ENCODE assay signal across 8 cellular contexts in genomic region chr17:18858567-18859245, GRCh38. TPM values are rescaled to one million over a fixed set of nuclear protein-coding genes. Genes with fewer than 3 reads are reported as not detected.
DNase-seq lines count a peak whose midpoint lies in the region; ATAC-seq, FAIRE-seq and TF ChIP-seq lines count a peak whose summit lies in the region.

No MANE protein-coding gene starts in this region.

- no peaks in the 10 kb centered on the region for H3K9me1 ChIP-seq in endothelial cell of umbilical vein (replicated peaks; ENCODE audit: control insufficient read depth, extremely low read depth, insufficient read depth, low read length)

- H3K4me1 Mint-ChIP-seq in osteocyte (ENCODE audit: unreplicated experiment), result peaks cover 38% of the 10 kb centered on the region

- peaks cover 44% of the 10 kb centered on the region for H3K4me1 ChIP-seq in DND-41 (ENCODE audit: insufficient read depth, low read length)
- peaks cover 10% of the 10 kb centered on the region for H3K4me1 ChIP-seq in OCI-LY3 (ENCODE audit: low read length)
- peaks cover 16% of the 10 kb centered on the region for H3K4me1 ChIP-seq in endothelial cell of umbilical vein (ENCODE audit: control insufficient read depth, extremely low read depth, insufficient read depth, low read length)

- H3K4me3 Mint-ChIP-seq in osteocyte (ENCODE audit: unreplicated experiment), result peak overlapping the region; percentile 85

- peak overlapping the region; percentile 88 for H3K27ac Mint-ChIP-seq in osteocyte (ENCODE audit: unreplicated experiment)

- dilution Hi-C loops in endothelial cell of umbilical vein (cut with MboI; ENCODE audit: extremely low pct_ligation_motif_present, low sequenced_read_pairs), result no loop called here

- H3K4me3 ChIP-seq in DND-41 (ENCODE audit: low read depth in 1 of 2, low read length in 2 of 2), result peak overlapping the region; percentile 43 to 69
- H3K4me3 ChIP-seq in OCI-LY3 (ENCODE audit: low read length), result peak overlapping the region; percentile 90
- peak overlapping the region; percentile 56 to 85 (median 80) for H3K4me3 ChIP-seq in endothelial cell of umbilical vein (replicated peaks in 1 of 3; ENCODE audit: insufficient read depth in 1 of 3, low read depth in 1 of 3, low read length in 3 of 3)

- H3K4me2 ChIP-seq in DND-41 (ENCODE audit: insufficient read depth, low read length) (peak overlapping the region; percentile 92), OCI-LY3 (ENCODE audit: low read length) (peak overlapping the region; percentile 79), endothelial cell of umbilical vein (ENCODE audit: insufficient read depth, low read length) (peak overlapping the region; percentile 62)

- TF ChIP-seq POLR2A in endothelial cell of umbilical vein (IDR thresholded peaks at IDR 0.05; ENCODE audit: low read depth, low read length), result no peak

- DNase-seq in DND-41, result no peak
- no peak for DNase-seq in endothelial cell of umbilical vein (ENCODE audit: low read depth, low spot score)
- DNase-seq in osteocyte (ENCODE audit: extremely low spot score, unreplicated experiment), result no peak
- DNase-seq in NCI-H345 treated with DMSO at 0.1 percent for 48 hours (lab: John Stamatoyannopoulos, UW; ENCODE audit: unreplicated experiment), result no peak

- peak overlapping the region; percentile 37 for H3K27ac ChIP-seq in DND-41 (ENCODE audit: low read length)
- H3K27ac ChIP-seq in OCI-LY3 (ENCODE audit: low read length), result peak overlapping the region; percentile 50
- H3K27ac ChIP-seq in endothelial cell of umbilical vein (ENCODE audit: insufficient read depth, low read depth, low read length), result peak overlapping the region; percentile 44

- intact Hi-C loops in endothelial cell of umbilical vein (cut with micrococcal nuclease), result loop anchor here (2.0 kb wide), 1 partner anchor 78 kb away; the partner anchor contains the start of gene TVP23B

- CTCF ChIA-PET in endothelial cell of umbilical vein (lab: Charles Lee), result interaction anchor here (0.6 to 1.7 kb wide), 5 partner anchors 8 to 103 kb away, joined by 3 to 7 read pairs (median 5); no protein-coding TSS in a partner anchor

- H3K27me3 ChIP-seq in DND-41 (ENCODE audit: insufficient read depth, low read length, poor library complexity) (no peaks in the 10 kb centered on the region), OCI-LY3 (ENCODE audit: low read depth, low read length) (no peaks in the 10 kb centered on the region), endothelial cell of umbilical vein (ENCODE audit: control insufficient read depth in 2 of 2, insufficient read depth in 2 of 2, low read length in 2 of 2) (no peaks in the 10 kb centered on the region)

- no peak for FAIRE-seq in endothelial cell of umbilical vein (lab: Jason Lieb, UNC)

- H3K36me3 Mint-ChIP-seq in osteocyte (ENCODE audit: unreplicated experiment), result no peaks in the 10 kb centered on the region

- H3K9ac ChIP-seq in DND-41 (ENCODE audit: low read depth, low read length), result peak overlapping the region; percentile 79
- H3K9ac ChIP-seq in OCI-LY3 (ENCODE audit: low read length), result peak overlapping the region; percentile 73
- H3K9ac ChIP-seq in endothelial cell of umbilical vein (replicated peaks; ENCODE audit: extremely low read depth, insufficient read depth, low read length), result peak overlapping the region; percentile 72

- TF ChIP-seq CTCF in DND-41 (IDR thresholded peaks at IDR 0.05; ENCODE audit: borderline replicate concordance, extremely low read depth, low read length, poor library complexity, severe bottlenecking) (no peak), OCI-LY3 (IDR thresholded peaks at IDR 0.05; ENCODE audit: low read depth, low read length) (no peak), endothelial cell of umbilical vein (IDR thresholded peaks at IDR 0.05; ENCODE audit: extremely low read depth in 1 of 2, insufficient read depth in 1 of 2, low read depth in 1 of 2, low read length in 2 of 2) (no peak), osteocyte (IDR thresholded peaks at IDR 0.05) (no peak)

- H3K79me2 ChIP-seq in DND-41 (ENCODE audit: insufficient read depth, low read length), result peaks cover 41% of the 10 kb centered on the region
- H3K79me2 ChIP-seq in OCI-LY3 (ENCODE audit: low read length), result peaks cover 51% of the 10 kb centered on the region
- peaks cover 30% of the 10 kb centered on the region for H3K79me2 ChIP-seq in endothelial cell of umbilical vein (ENCODE audit: control insufficient read depth, insufficient read depth, low read length)

- H3K27me3 Mint-ChIP-seq in osteocyte (ENCODE audit: unreplicated experiment), result no peaks in the 10 kb centered on the region

- H4K20me1 ChIP-seq in DND-41 (ENCODE audit: insufficient read depth, low read length) (no peaks in the 10 kb centered on the region), OCI-LY3 (ENCODE audit: insufficient read depth, low read length) (no peaks in the 10 kb centered on the region), endothelial cell of umbilical vein (replicated peaks; ENCODE audit: control insufficient read depth, extremely low read depth, insufficient read depth, low read length) (peaks cover 3% of the 10 kb centered on the region)

- POLR2A ChIA-PET in endothelial cell of umbilical vein (lab: Charles Lee), result no interaction called here

- H3K36me3 ChIP-seq in DND-41 (ENCODE audit: insufficient read depth, low read length) (no peaks in the 10 kb centered on the region), OCI-LY3 (replicated peaks; ENCODE audit: low read depth, low read length) (no peaks in the 10 kb centered on the region), endothelial cell of umbilical vein (ENCODE audit: control insufficient read depth in 2 of 2, extremely low read depth in 1 of 2, insufficient read depth in 2 of 2, low read length in 2 of 2) (no peaks in the 10 kb centered on the region)

- H2AFZ ChIP-seq in DND-41 (ENCODE audit: low read depth, low read length) (peak overlapping the region; percentile 80), OCI-LY3 (ENCODE audit: low read depth, low read length) (no peak overlapping the region), endothelial cell of umbilical vein (ENCODE audit: low read depth, low read length) (peak overlapping the region; percentile 81)

- ATAC-seq in DND-41 (ENCODE audit: insufficient read depth, low read depth), result no peak
- no peak for ATAC-seq in HG03135 (IDR thresholded peaks at IDR 0.05; ENCODE audit: unreplicated experiment)
- no peak for ATAC-seq in GM21619 (IDR thresholded peaks at IDR 0.05; ENCODE audit: unreplicated experiment)
- no peak for ATAC-seq in GM18519 (IDR thresholded peaks at IDR 0.05; ENCODE audit: low FRiP score, unreplicated experiment)

- no peaks in the 10 kb centered on the region for H3K9me3 ChIP-seq in DND-41 (ENCODE audit: insufficient read depth, low read length, severe bottlenecking)
- H3K9me3 ChIP-seq in OCI-LY3 (ENCODE audit: insufficient read depth, low read length), result no peaks in the 10 kb centered on the region
- H3K9me3 ChIP-seq in endothelial cell of umbilical vein (replicated peaks; ENCODE audit: control insufficient read depth, insufficient read depth, low read length), result no peaks in the 10 kb centered on the region

- H3K9me3 Mint-ChIP-seq in osteocyte (ENCODE audit: unreplicated experiment), result no peaks in the 10 kb centered on the region

- BruUV-seq in endothelial cell of umbilical vein (replicated peaks; lab: Mats Ljungman, UMichigan), result TSS peak; percentile 45

TF ChIP-seq in endothelial cell of umbilical vein, 7 proteins besides CTCF, POLR2A, EP300 and RAD21:
- TF ChIP-seq GATA2 (IDR thresholded peaks at IDR 0.05; ENCODE audit: insufficient read depth, insufficient read length, low read depth, low read length) (no peak), MYC (IDR thresholded peaks at IDR 0.05; ENCODE audit: low read depth, low read length) (no peak), FOS (IDR thresholded peaks at IDR 0.05; ENCODE audit: borderline replicate concordance, insufficient read depth, low read length) (no peak), MAX (IDR thresholded peaks at IDR 0.05; ENCODE audit: insufficient read depth, insufficient read length) (no peak), POLR2AphosphoS5 (IDR thresholded peaks at IDR 0.05; ENCODE audit: insufficient read depth, low read depth, low read length) (no peak), EZH2 (IDR thresholded peaks at IDR 0.05; ENCODE audit: borderline replicate concordance, low read depth, low read length, severe bottlenecking) (no peak), JUN (IDR thresholded peaks at IDR 0.05; ENCODE audit: borderline replicate concordance, insufficient read depth, insufficient read length, low read depth) (no peak)
TF ChIP-seq in endothelial cell of umbilical vein: peak in this region for 0.

RNA-seq across cellular contexts. Expression of gene PRPSAP2, which starts 0.8 kb away (rescaled TPM):
- total RNA-seq in endothelial cell of umbilical vein (34.6 and 38.5 TPM in 2 replicates), osteocyte (25.7 and 27.1 TPM in 2 replicates)
- 12.8 and 22.2 TPM in 2 replicates for polyA plus RNA-seq in endothelial cell of umbilical vein
- polyA plus RNA-seq in endothelial cell of umbilical vein (2011; cell fraction: cytosol; rRNA removed), result 22.1 and 25.4 TPM in 2 replicates
- polyA plus RNA-seq in endothelial cell of umbilical vein (2011; cell fraction: nucleus; rRNA removed), result 24.0 and 32.0 TPM in 2 replicates
- polyA plus RNA-seq in endothelial cell of umbilical vein (2012), result 20.8 and 35.5 TPM in 2 replicates
- 21.2 and 23.0 TPM in 2 replicates for polyA minus RNA-seq in endothelial cell of umbilical vein
- polyA minus RNA-seq in endothelial cell of umbilical vein (2011; cell fraction: cytosol; rRNA and poly(A)+ RNA removed), result 22.3 TPM
- polyA minus RNA-seq in endothelial cell of umbilical vein (2011; cell fraction: nucleus; rRNA and poly(A)+ RNA removed), result 16.4 and 21.3 TPM in 2 replicates
